In the genomic region with DNA sequence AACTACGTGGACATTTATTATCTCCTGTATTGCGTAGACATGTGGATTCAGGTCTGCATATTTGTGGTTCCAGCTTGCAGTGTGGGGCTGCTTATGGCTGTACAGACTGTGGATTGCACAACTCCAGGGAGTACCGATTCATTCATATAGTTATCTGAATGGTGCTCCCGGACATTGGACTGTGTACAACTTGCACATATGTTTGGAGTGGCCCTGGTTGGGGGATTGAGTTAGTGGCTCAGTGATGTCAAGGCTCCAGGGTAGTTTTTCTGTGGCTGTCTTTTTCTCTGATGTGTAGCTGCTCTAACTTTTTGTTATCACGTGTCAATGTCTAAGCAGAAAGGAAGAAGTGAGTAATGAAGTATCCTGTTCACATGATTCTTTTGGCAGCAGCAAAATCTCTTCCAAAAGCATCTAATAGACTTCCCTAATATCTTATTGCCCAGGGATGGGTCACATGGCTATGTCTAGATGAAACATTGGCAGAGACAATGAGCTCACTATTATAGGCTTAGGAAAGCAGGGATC, we compare ENCODE assay signal across 9 cellular contexts. TPM values are rescaled to one million over a fixed set of nuclear protein-coding genes. Genes with fewer than 3 reads are reported as not detected.
DNase-seq lines count a peak whose midpoint lies in the region; ATAC-seq lines count a peak whose summit lies in the region.
"Had no signal": no experiment of that assay in that cellular context is flagged by ENCODE, and none has a peak within 500 bp of the region (broad histone marks: within the 10 kb centered on the region; RNA-seq: fewer than 3 reads in every experiment).

No MANE protein-coding gene starts in this region.

- ATAC-seq in GM21576 (IDR thresholded peaks at IDR 0.05; ENCODE audit: unreplicated experiment) = no peak
- no peak for ATAC-seq in GM18870 (IDR thresholded peaks at IDR 0.05; ENCODE audit: unreplicated experiment)

- peak; percentile 93 for DNase-seq in COLO829 (ENCODE audit: low spot score)
- peak; percentile 82 for DNase-seq in MV-4-11 (lab: John Stamatoyannopoulos, UW)
- DNase-seq in epidermal melanocyte (ENCODE audit: insufficient read length, low spot score) = peak; percentile 63
- DNase-seq in non-pigmented ciliary epithelial cell (ENCODE audit: low read depth) = peak; percentile 91
- no peak for DNase-seq in NCI-H774 (lab: John Stamatoyannopoulos, UW)
- no peak for DNase-seq in mesenteric fat pad (ENCODE audit: low spot score)
- DNase-seq: activated CD4-positive, CD25-positive, alpha-beta regulatory T cell had no signal

RNA-seq across cellular contexts. Expression of a gene that starts 15.8 kb away (rescaled TPM):
- total RNA-seq in mesenteric fat pad = 9.4 TPM

Comparison
In these comparisons a context has a peak if more than half of its experiments do, and no peak if none do; other contexts are left out.
1. DNase-seq: peak in COLO829 (single experiment), MV-4-11 (single experiment), epidermal melanocyte (single experiment) and non-pigmented ciliary epithelial cell (single experiment); none in NCI-H774 (single experiment) and mesenteric fat pad (single experiment).